11 cellular contexts compared by ENCODE assay signal in the genomic region with DNA sequence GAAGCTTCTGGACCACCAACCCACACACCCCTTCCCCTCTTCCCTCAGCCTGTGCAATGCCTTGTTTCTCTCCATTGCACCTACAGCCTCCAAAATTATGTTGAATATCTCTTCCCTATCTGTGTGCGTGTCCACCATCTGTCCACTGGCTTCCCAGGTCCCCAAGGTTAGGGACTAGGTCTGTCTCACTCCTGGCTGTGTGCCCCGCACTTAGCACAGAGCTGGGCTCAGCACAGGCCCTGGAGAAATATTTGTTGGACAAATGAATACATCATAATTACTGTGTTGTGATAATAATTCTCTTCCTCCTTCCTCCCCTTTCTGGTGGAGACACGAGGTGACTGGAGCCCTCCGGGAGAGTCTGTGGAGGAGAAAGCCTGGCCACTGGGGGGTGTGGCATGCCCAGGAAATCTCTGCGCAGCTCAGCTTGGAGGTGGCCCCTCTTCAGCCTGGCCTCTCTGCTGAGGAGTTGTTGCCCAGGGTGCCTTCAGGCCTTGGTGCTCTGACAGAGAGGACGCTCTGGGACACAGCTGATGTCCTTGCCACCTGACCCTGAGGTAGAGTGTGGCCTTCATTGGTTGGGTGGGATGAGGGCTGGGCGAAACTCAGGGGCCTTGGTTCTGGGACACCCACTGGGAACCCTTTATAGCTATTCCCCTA. TPM values are rescaled to one million over a fixed set of nuclear protein-coding genes. Genes with fewer than 3 reads are reported as not detected.
DNase-seq lines count a peak whose midpoint lies in the region; ATAC-seq and TF ChIP-seq lines count a peak whose summit lies in the region.
"Had no signal": no experiment of that assay in that cellular context is flagged by ENCODE, and none has a peak within 500 bp of the region (broad histone marks: within the 10 kb centered on the region; RNA-seq: fewer than 3 reads in every experiment).

No MANE protein-coding gene starts in this region.

- H3K27me3 Mint-ChIP-seq in activated CD8-positive, alpha-beta T cell treated with anti-CD3 and anti-CD28 coated beads for 36 hours = no peaks in the 10 kb centered on the region
- H3K27me3 Mint-ChIP-seq in activated CD8-positive, alpha-beta T cell treated with anti-CD3 and anti-CD28 coated beads, Interleukin-2, amount 10 ng/mL, durations not matched to agents 7 days and 5 days (ENCODE audit: low read depth) = peaks cover 4% of the 10 kb centered on the region

- H3K4me3 ChIP-seq in brain microvascular endothelial cell (ENCODE audit: low read depth, low read length) (no peak overlapping the region), thoracic aorta (no peak overlapping the region)

- no peak for ATAC-seq in activated CD8-positive, alpha-beta T cell treated with anti-CD3 and anti-CD28 coated beads for 36 hours
- no peak for ATAC-seq in activated CD8-positive, alpha-beta T cell treated with anti-CD3 and anti-CD28 coated beads, Interleukin-2, amount 10 ng/mL, durations not matched to agents 7 days and 5 days
- ATAC-seq in thoracic aorta (ENCODE audit: insufficient number of reproducible peaks, low FRiP score, low read depth) = no peak
- ATAC-seq in GM19023 (IDR thresholded peaks at IDR 0.05; ENCODE audit: unreplicated experiment) = no peak
- ATAC-seq in GM21515 (IDR thresholded peaks at IDR 0.05; ENCODE audit: unreplicated experiment) = no peak

- in situ Hi-C loops in brain microvascular endothelial cell (cut with HindIII; ENCODE audit: low pct_ligation_motif_present, low sequenced_read_pairs) = no loop called here

- POLR2A ChIA-PET in activated CD8-positive, alpha-beta T cell treated with anti-CD3 and anti-CD28 coated beads for 36 hours (lab: Charles Lee) = no interaction called here
- POLR2A ChIA-PET in activated CD8-positive, alpha-beta T cell treated with anti-CD3 and anti-CD28 coated beads, Interleukin-2, amount 10 ng/mL, durations not matched to agents 7 days and 5 days (lab: Charles Lee) = no interaction called here

- no peaks in the 10 kb centered on the region for H3K9me3 Mint-ChIP-seq in activated CD8-positive, alpha-beta T cell treated with anti-CD3 and anti-CD28 coated beads for 36 hours
- H3K9me3 Mint-ChIP-seq in activated CD8-positive, alpha-beta T cell treated with anti-CD3 and anti-CD28 coated beads, Interleukin-2, amount 10 ng/mL, durations not matched to agents 7 days and 5 days (ENCODE audit: insufficient read depth) = no peaks in the 10 kb centered on the region

- DNase-seq in activated CD8-positive, alpha-beta T cell treated with anti-CD3 and anti-CD28 coated beads for 36 hours = peak; percentile 18
- no peak for DNase-seq in activated CD8-positive, alpha-beta T cell treated with anti-CD3 and anti-CD28 coated beads, Interleukin-2, amount 10 ng/mL, durations not matched to agents 7 days and 5 days
- no peak for DNase-seq in brain microvascular endothelial cell
- DNase-seq in left kidney (ENCODE audit: low read depth, low spot score) = peak; percentile 76
- DNase-seq in thoracic aorta (ENCODE audit: low spot score) = no peak
- no peak for DNase-seq in NCI-H1694 (lab: John Stamatoyannopoulos, UW)
- DNase-seq: CD8-positive, alpha-beta memory T cell; H7; stimulated activated CD4-positive, alpha-beta T cell treated with anti-CD3 and anti-CD28 coated beads, Interleukin-4, amount 100 ng/mL, for 1 hour had no signal

- no peak overlapping the region for H3K4me3 Mint-ChIP-seq in activated CD8-positive, alpha-beta T cell treated with anti-CD3 and anti-CD28 coated beads for 36 hours
- no peak overlapping the region for H3K4me3 Mint-ChIP-seq in activated CD8-positive, alpha-beta T cell treated with anti-CD3 and anti-CD28 coated beads, Interleukin-2, amount 10 ng/mL, durations not matched to agents 7 days and 5 days
- H3K4me3 Mint-ChIP-seq: CD8-positive, alpha-beta memory T cell had no signal

- CTCF ChIA-PET in activated CD8-positive, alpha-beta T cell treated with anti-CD3 and anti-CD28 coated beads for 36 hours (lab: Charles Lee) = interaction anchor here (1.8 to 11.9 kb wide), 5 partner anchors 16 to 434 kb away, joined by 6 to 118 read pairs (median 7); no protein-coding TSS in a partner anchor
- CTCF ChIA-PET in activated CD8-positive, alpha-beta T cell treated with anti-CD3 and anti-CD28 coated beads, Interleukin-2, amount 10 ng/mL, durations not matched to agents 7 days and 5 days (lab: Charles Lee) = interaction anchor here (0.9 to 4.3 kb wide), 4 partner anchors 294 to 434 kb away, joined by 3 to 44 read pairs (median 6); no protein-coding TSS in a partner anchor

- H3K4me1 ChIP-seq in thoracic aorta (ENCODE audit: control insufficient read depth in 1 of 2, low read depth in 2 of 2) = peaks cover 17 to 37% of the 10 kb centered on the region in 2 donors

- no peak overlapping the region for H3K27ac Mint-ChIP-seq in activated CD8-positive, alpha-beta T cell treated with anti-CD3 and anti-CD28 coated beads for 36 hours
- no peak overlapping the region for H3K27ac Mint-ChIP-seq in activated CD8-positive, alpha-beta T cell treated with anti-CD3 and anti-CD28 coated beads, Interleukin-2, amount 10 ng/mL, durations not matched to agents 7 days and 5 days

- TF ChIP-seq CTCF in activated CD8-positive, alpha-beta T cell treated with anti-CD3 and anti-CD28 coated beads for 36 hours (IDR thresholded peaks at IDR 0.05) = no peak
- TF ChIP-seq CTCF in brain microvascular endothelial cell (IDR thresholded peaks at IDR 0.05; ENCODE audit: low read depth, low read length, missing control alignments) (peak; percentile 65), thoracic aorta (IDR thresholded peaks at IDR 0.05) (no peak)

- H3K9me3 ChIP-seq in thoracic aorta = no peaks in the 10 kb centered on the region

- intact Hi-C loops in activated CD8-positive, alpha-beta T cell treated with anti-CD3 and anti-CD28 coated beads for 36 hours (cut with micrococcal nuclease) = no loop called here

- no peaks in the 10 kb centered on the region for H3K27me3 ChIP-seq in brain microvascular endothelial cell (replicated peaks)
- H3K27me3 ChIP-seq in thoracic aorta (replicated peaks; ENCODE audit: insufficient read depth) = no peaks in the 10 kb centered on the region

- H3K36me3 Mint-ChIP-seq in activated CD8-positive, alpha-beta T cell treated with anti-CD3 and anti-CD28 coated beads for 36 hours (ENCODE audit: low read depth) = peaks cover 7% of the 10 kb centered on the region
- H3K36me3 Mint-ChIP-seq in activated CD8-positive, alpha-beta T cell treated with anti-CD3 and anti-CD28 coated beads, Interleukin-2, amount 10 ng/mL, durations not matched to agents 7 days and 5 days (ENCODE audit: low read depth) = peaks cover 8% of the 10 kb centered on the region

- H3K36me3 ChIP-seq in brain microvascular endothelial cell (replicated peaks) = no peaks in the 10 kb centered on the region
- no peaks in the 10 kb centered on the region for H3K36me3 ChIP-seq in thoracic aorta

- H3K4me1 Mint-ChIP-seq in activated CD8-positive, alpha-beta T cell treated with anti-CD3 and anti-CD28 coated beads for 36 hours (ENCODE audit: low read depth) = peaks cover 13% of the 10 kb centered on the region
- peaks cover 16% of the 10 kb centered on the region for H3K4me1 Mint-ChIP-seq in activated CD8-positive, alpha-beta T cell treated with anti-CD3 and anti-CD28 coated beads, Interleukin-2, amount 10 ng/mL, durations not matched to agents 7 days and 5 days (ENCODE audit: low read depth)

- H3K27ac ChIP-seq in brain microvascular endothelial cell = no peak overlapping the region
- H3K27ac ChIP-seq in thoracic aorta = peak overlapping the region; percentile 70

RNA-seq across cellular contexts. Expression of a gene that starts 3.3 kb away (rescaled TPM):
- 10 to 100 TPM; 76.2 to 93.4 TPM for total RNA-seq in activated CD8-positive, alpha-beta T cell treated with anti-CD3 and anti-CD28 coated beads for 36 hours
- total RNA-seq in activated CD8-positive, alpha-beta T cell treated with anti-CD3 and anti-CD28 coated beads, Interleukin-2, amount 10 ng/mL, durations not matched to agents 7 days and 5 days = 10 to 100 TPM; 88.9 to 90.4 TPM
- total RNA-seq in thoracic aorta = 10 to 100 TPM; 56.9 to 63.5 TPM

Comparison
In these comparisons a context has a peak if more than half of its experiments do, and no peak if none do; other contexts are left out.
1. DNase-seq: peak in activated CD8-positive, alpha-beta T cell treated with anti-CD3 and anti-CD28 coated beads for 36 hours (single experiment) and left kidney (single experiment); none in activated CD8-positive, alpha-beta T cell treated with anti-CD3 and anti-CD28 coated beads, Interleukin-2, amount 10 ng/mL, durations not matched to agents 7 days and 5 days (single experiment), brain microvascular endothelial cell (single experiment), thoracic aorta (single experiment) and NCI-H1694 (single experiment).